8 cellular contexts compared by ENCODE assay signal in the genomic region with DNA sequence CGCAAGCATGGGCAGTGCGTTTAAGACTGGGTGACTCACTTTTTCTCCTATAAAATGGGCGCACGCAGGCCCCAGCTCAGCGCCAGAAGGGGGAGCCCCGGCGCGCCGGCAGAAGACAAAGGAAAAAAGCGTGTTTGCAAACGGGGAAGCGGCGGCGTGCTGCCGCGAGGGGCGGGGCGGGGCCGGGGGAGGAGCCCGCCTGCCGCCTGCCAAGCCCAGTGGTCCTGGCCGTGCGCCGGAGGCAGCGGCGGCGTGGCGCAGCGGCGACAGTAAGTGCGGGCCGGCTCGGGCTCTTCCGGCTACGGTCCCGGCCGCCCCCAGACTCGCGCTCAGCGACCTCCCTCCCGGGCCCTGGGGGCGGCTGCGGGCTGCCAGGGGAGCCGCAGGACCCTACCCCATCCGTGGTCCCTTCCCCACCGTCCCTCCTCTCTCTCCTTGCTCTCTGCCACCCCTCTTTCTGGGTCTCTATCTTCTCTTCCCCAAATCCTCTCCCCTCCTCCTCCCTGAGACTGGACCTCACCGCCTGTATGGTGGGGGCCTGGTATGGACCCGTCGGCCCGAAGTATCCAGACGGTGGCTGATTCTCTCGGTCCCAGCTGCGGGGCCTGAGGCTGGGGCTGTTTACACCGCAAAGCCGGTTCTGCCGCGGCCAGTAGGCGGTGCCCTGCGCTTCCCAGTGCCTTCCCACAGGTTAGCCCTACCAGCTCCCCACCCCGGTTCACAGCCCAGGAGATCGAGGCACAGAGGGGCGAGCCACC. TPM values are rescaled to one million over a fixed set of nuclear protein-coding genes. Genes with fewer than 3 reads are reported as not detected.
DNase-seq lines count a peak whose midpoint lies in the region; ATAC-seq and TF ChIP-seq lines count a peak whose summit lies in the region.

SLC29A3 (plus strand) TSS at position 218 of the 758 bp plus-strand sequence; CDS start at position 269, 51 bp downstream.

- DNase-seq in DND-41, result peak; percentile 85
- DNase-seq in LHCN-M2 (ENCODE audit: low read depth), result peak; percentile 66
- DNase-seq in SK-MEL-5 (ENCODE audit: low read depth, low spot score), result peak; percentile 70
- peak; percentile 92 for DNase-seq in activated naive CD4-positive, alpha-beta T cell treated with anti-CD3 and anti-CD28 coated beads for 36 hours
- peak; percentile 74 for DNase-seq in glomerular visceral epithelial cell (ENCODE audit: extremely low spot score)
- DNase-seq in omental fat pad (ENCODE audit: low spot score), result peak; percentile 44

- H3K36me3 ChIP-seq in DND-41 (ENCODE audit: insufficient read depth, low read length), result peaks cover 17% of the 10 kb centered on the region; the same call in 1 of the 2 replicates

- peak within 1 kb of the TSS; percentile 93 for H3K4me2 ChIP-seq in DND-41 (ENCODE audit: insufficient read depth, low read length)

- peak within 1 kb of the TSS; percentile 81 for H3K9ac ChIP-seq in DND-41 (ENCODE audit: low read depth, low read length)

- H3K27ac Mint-ChIP-seq in activated naive CD4-positive, alpha-beta T cell treated with anti-CD3 and anti-CD28 coated beads for 36 hours, result peak within 1 kb of the TSS; percentile 18

- H3K9me3 ChIP-seq in DND-41 (ENCODE audit: insufficient read depth, low read length, severe bottlenecking), result no peaks in the 10 kb centered on the region

- H3K27me3 ChIP-seq in DND-41 (ENCODE audit: insufficient read depth, low read length, poor library complexity), result no peaks in the 10 kb centered on the region

- H3K36me3 Mint-ChIP-seq in activated naive CD4-positive, alpha-beta T cell treated with anti-CD3 and anti-CD28 coated beads for 36 hours (ENCODE audit: low read depth), result peaks cover 8% of the 10 kb centered on the region

- H3K4me1 ChIP-seq in DND-41 (ENCODE audit: insufficient read depth, low read length), result peaks cover 55% of the 10 kb centered on the region

- H3K4me1 Mint-ChIP-seq in activated naive CD4-positive, alpha-beta T cell treated with anti-CD3 and anti-CD28 coated beads for 36 hours (ENCODE audit: low read depth), result peaks cover 35% of the 10 kb centered on the region

- H3K27ac ChIP-seq in DND-41 (ENCODE audit: low read length) (peak within 1 kb of the TSS; percentile 69), temporal lobe (ENCODE audit: low read depth, low read length) (peak within 1 kb of the TSS; percentile 78)

- peak within 1 kb of the TSS; percentile 64 to 94; a peak in 3 of 4 replicates for H3K4me3 ChIP-seq in DND-41 (ENCODE audit: low read depth in 1 of 2, low read length in 2 of 2)

- no peaks in the 10 kb centered on the region for H3K79me2 ChIP-seq in DND-41 (ENCODE audit: insufficient read depth, low read length)

- intact Hi-C loops in activated naive CD4-positive, alpha-beta T cell treated with anti-CD3 and anti-CD28 coated beads for 36 hours (cut with micrococcal nuclease), result loop anchor here (1.0 to 5.0 kb wide), 6 partner anchors 58 to 728 kb away; no protein-coding TSS in a partner anchor

- ATAC-seq in DND-41 (ENCODE audit: insufficient read depth, low read depth) (peak; percentile 84), GM21723 (IDR thresholded peaks at IDR 0.05; ENCODE audit: unreplicated experiment) (peak; percentile 78), omental fat pad (ENCODE audit: low FRiP score) (peak; percentile 76)

- in situ Hi-C loops in SK-MEL-5 (cut with HindIII; ENCODE audit: low pct_unique_long_range_greater_than_20kb, low sequenced_read_pairs), result no loop called here

- H3K4me3 Mint-ChIP-seq in activated naive CD4-positive, alpha-beta T cell treated with anti-CD3 and anti-CD28 coated beads for 36 hours, result peak within 1 kb of the TSS; percentile 93

- H2AFZ ChIP-seq in DND-41 (ENCODE audit: low read depth, low read length), result peak within 1 kb of the TSS; percentile 98

- no peaks in the 10 kb centered on the region for H3K9me3 Mint-ChIP-seq in activated naive CD4-positive, alpha-beta T cell treated with anti-CD3 and anti-CD28 coated beads for 36 hours

- CTCF ChIA-PET in activated naive CD4-positive, alpha-beta T cell treated with anti-CD3 and anti-CD28 coated beads for 36 hours (lab: Charles Lee), result interaction anchor here (0.7 to 2.5 kb wide), 11 partner anchors 10 to 446 kb away, joined by 3 to 18 read pairs (median 4); no protein-coding TSS in a partner anchor

- no peaks in the 10 kb centered on the region for H4K20me1 ChIP-seq in DND-41 (ENCODE audit: insufficient read depth, low read length)

- TF ChIP-seq CTCF in DND-41 (IDR thresholded peaks at IDR 0.05; ENCODE audit: borderline replicate concordance, extremely low read depth, low read length, poor library complexity, severe bottlenecking) (peak; percentile 74), omental fat pad (IDR thresholded peaks at IDR 0.05) (no peak)

- no peaks in the 10 kb centered on the region for H3K27me3 Mint-ChIP-seq in activated naive CD4-positive, alpha-beta T cell treated with anti-CD3 and anti-CD28 coated beads for 36 hours (ENCODE audit: low read depth)

RNA-seq across cellular contexts. Expression of gene SLC29A3, which starts in this region (rescaled TPM):
- total RNA-seq in LHCN-M2 (2014; rRNA removed) (1.0 and 1.8 TPM in 2 replicates), omental fat pad (1 to 10 TPM; 2.5 to 6.8 (median 5.8) TPM), temporal lobe (1.2 TPM)
- 1.7 TPM for polyA plus RNA-seq in LHCN-M2 (2012)
- 1.2 and 2.1 TPM in 2 replicates for total RNA-seq in SK-MEL-5 (2014; rRNA removed; shearing (Covaris generic))
- 3.0 and 5.4 TPM in 2 replicates for polyA plus RNA-seq in SK-MEL-5 (2015; cell fraction: cytosol; rRNA removed)
- polyA plus RNA-seq in SK-MEL-5 (2015; cell fraction: nucleus; rRNA removed), result 2.1 and 5.8 TPM in 2 replicates
- 1 to 10 TPM; 1.2 to 1.5 TPM for total RNA-seq in activated naive CD4-positive, alpha-beta T cell treated with anti-CD3 and anti-CD28 coated beads for 36 hours

Comparison
In these comparisons a context has a peak if more than half of its experiments do, and no peak if none do; other contexts are left out.
1. Peak in every context shown above with its lines: DNase-seq, ATAC-seq, H3K4me3 ChIP-seq and H3K27ac ChIP-seq.